In genomic region chr20:54473340-54473739, GRCh38 we compare ENCODE assay signal across 37 cellular contexts. TPM values are rescaled to one million over a fixed set of nuclear protein-coding genes. Genes with fewer than 3 reads are reported as not detected.
"Had no signal": no experiment of that assay in that cellular context is flagged by ENCODE, and none has a peak within 500 bp of the region (broad histone marks: within the 10 kb centered on the region; RNA-seq: fewer than 3 reads in every experiment).

No MANE protein-coding gene starts in this region.

- ATAC-seq: activated CD8-positive, alpha-beta T cell treated with anti-CD3 and anti-CD28 coated beads for 36 hours; activated T-cell treated with anti-CD3 and anti-CD28 coated beads, Interleukin-2, amount 50 U/mL, for 4 hours had no signal

- H3K4me1 Mint-ChIP-seq: activated B cell treated with CpG ODN at 0.5 μM for 24 hours; activated naive CD4-positive, alpha-beta T cell treated with anti-CD3 and anti-CD28 coated beads, Interleukin-2, amount 10 ng/mL, durations not matched to agents 7 days and 5 days; activated naive CD4-positive, alpha-beta T cell treated with anti-CD3 and anti-CD28 coated beads, Interleukin-2, amount 50 U/mL, for 24 hours; activated naive CD8-positive, alpha-beta T cell treated with anti-CD3 and anti-CD28 coated beads, Interleukin-2, amount 10 ng/mL, durations not matched to agents 7 days and 5 days; activated T-helper 17 cell treated with anti-CD3 and anti-CD28 coated beads, Interleukin-2, amount 50 U/mL, for 72 hours; central memory CD8-positive, alpha-beta T cell had no signal

- H3K9me3 Mint-ChIP-seq: activated CD4-positive, alpha-beta memory T cell treated with anti-CD3 and anti-CD28 coated beads for 36 hours; activated CD8-positive, alpha-beta T cell treated with anti-CD3 and anti-CD28 coated beads for 36 hours; activated naive CD4-positive, alpha-beta T cell treated with anti-CD3 and anti-CD28 coated beads, Interleukin-2, amount 10 ng/mL, durations not matched to agents 7 days and 5 days; activated naive CD4-positive, alpha-beta T cell treated with anti-CD3 and anti-CD28 coated beads, Interleukin-2, amount 50 U/mL, for 24 hours; activated naive CD8-positive, alpha-beta T cell treated with anti-CD3 and anti-CD28 coated beads, Interleukin-2, amount 10 ng/mL, durations not matched to agents 7 days and 5 days; activated T-cell treated with anti-CD3 and anti-CD28 coated beads, Interleukin-2, amount 50 U/mL, for 4 hours; activated T-helper 1 cell treated with anti-CD3 and anti-CD28 coated beads, Interleukin-12 subunit alpha, Interleukin-12 subunit beta, Interleukin-2, Interleukin-4 antibody, amounts not matched to agents 30 ng/mL and 10 ng/mL and 1 ng/mL, durations not matched to agents 14 hours and 24 hours and 36 hours; T-helper 2 cell treated with Interferon-gamma antibody and Interleukin-4, amounts not matched to agents 5 μg/mL and 100 μg/mL, for 36 hours had no signal

- H3K27ac Mint-ChIP-seq: activated B cell treated with CpG ODN at 0.5 μM for 24 hours; activated CD4-positive, alpha-beta memory T cell treated with anti-CD3 and anti-CD28 coated beads for 36 hours; activated CD4-positive, alpha-beta T cell treated with anti-CD3 and anti-CD28 coated beads, Interleukin-2, amount 10 ng/mL, durations not matched to agents 24 days and 14 days; activated CD8-positive, alpha-beta T cell treated with anti-CD3 and anti-CD28 coated beads for 36 hours; activated naive CD4-positive, alpha-beta T cell treated with anti-CD3 and anti-CD28 coated beads, Interleukin-2, amount 10 ng/mL, durations not matched to agents 7 days and 5 days; activated naive CD4-positive, alpha-beta T cell treated with anti-CD3 and anti-CD28 coated beads, Interleukin-2, amount 50 U/mL, for 24 hours; activated naive CD8-positive, alpha-beta T cell; activated naive CD8-positive, alpha-beta T cell treated with anti-CD3 and anti-CD28 coated beads, Interleukin-2, amount 10 ng/mL, durations not matched to agents 7 days and 5 days; activated naive CD8-positive, alpha-beta T cell treated with anti-CD3 and anti-CD28 coated beads, Interleukin-2, amount 50 U/mL, for 24 hours; activated T-cell treated with anti-CD3 and anti-CD28 coated beads, Interleukin-2, amount 50 U/mL, for 72 hours; activated T-helper 1 cell treated with anti-CD3 and anti-CD28 coated beads, Interleukin-12 subunit alpha, Interleukin-12 subunit beta, Interleukin-2, Interleukin-4 antibody, amounts not matched to agents 30 ng/mL and 10 ng/mL and 1 ng/mL, durations not matched to agents 14 hours and 24 hours and 36 hours; activated T-helper 17 cell treated with anti-CD3 and anti-CD28 coated beads, Interleukin-2, amount 50 U/mL, for 72 hours; T-helper 1 cell treated with Interleukin-12 subunit alpha and Interleukin-12 subunit beta and Interleukin-4 antibody, amounts not matched to agents 30 μg/mL and 1 μg/mL, for 36 hours; T-helper 2 cell treated with Interferon-gamma antibody and Interleukin-4, amounts not matched to agents 5 μg/mL and 100 μg/mL, for 36 hours had no signal

- H3K4me3 Mint-ChIP-seq: activated B cell treated with CpG ODN at 0.5 μM for 24 hours; activated CD4-positive, alpha-beta memory T cell treated with anti-CD3 and anti-CD28 coated beads for 36 hours; activated CD4-positive, alpha-beta T cell treated with anti-CD3 and anti-CD28 coated beads, Interleukin-2, amount 10 ng/mL, durations not matched to agents 24 days and 14 days; activated CD8-positive, alpha-beta T cell treated with anti-CD3 and anti-CD28 coated beads for 36 hours; activated naive CD4-positive, alpha-beta T cell treated with anti-CD3 and anti-CD28 coated beads, Interleukin-2, amount 10 ng/mL, durations not matched to agents 7 days and 5 days; activated naive CD4-positive, alpha-beta T cell treated with anti-CD3 and anti-CD28 coated beads, Interleukin-2, amount 50 U/mL, for 24 hours; activated naive CD8-positive, alpha-beta T cell; activated naive CD8-positive, alpha-beta T cell treated with anti-CD3 and anti-CD28 coated beads, Interleukin-2, amount 10 ng/mL, durations not matched to agents 7 days and 5 days; activated naive CD8-positive, alpha-beta T cell treated with anti-CD3 and anti-CD28 coated beads, Interleukin-2, amount 50 U/mL, for 24 hours; activated T-cell treated with anti-CD3 and anti-CD28 coated beads, Interleukin-2, amount 50 U/mL, for 4 hours; activated T-cell treated with anti-CD3 and anti-CD28 coated beads, Interleukin-2, amount 50 U/mL, for 72 hours; activated T-helper 1 cell treated with anti-CD3 and anti-CD28 coated beads, Interleukin-12 subunit alpha, Interleukin-12 subunit beta, Interleukin-2, Interleukin-4 antibody, amounts not matched to agents 30 ng/mL and 10 ng/mL and 1 ng/mL, durations not matched to agents 14 hours and 24 hours and 36 hours; activated T-helper 17 cell treated with anti-CD3 and anti-CD28 coated beads, Interleukin-2, amount 50 U/mL, for 72 hours; central memory CD8-positive, alpha-beta T cell; T-helper 1 cell treated with Interleukin-12 subunit alpha and Interleukin-12 subunit beta and Interleukin-4 antibody, amounts not matched to agents 30 μg/mL and 1 μg/mL, for 36 hours; T-helper 2 cell treated with Interferon-gamma antibody and Interleukin-4, amounts not matched to agents 5 μg/mL and 100 μg/mL, for 36 hours had no signal

- H3K4me3 ChIP-seq: ascending aorta, cardiac muscle cell had no signal

- DNase-seq: activated B cell treated with CpG ODN at 0.5 μM for 24 hours; activated CD4-positive, alpha-beta memory T cell treated with anti-CD3 and anti-CD28 coated beads for 36 hours; activated CD4-positive, alpha-beta T cell treated with anti-CD3 and anti-CD28 coated beads for 4 hours; activated CD4-positive, alpha-beta T cell treated with anti-CD3 and anti-CD28 coated beads, Interleukin-2, amount 10 ng/mL, durations not matched to agents 24 days and 14 days; activated CD4-positive, alpha-beta T cell treated with anti-CD3 and anti-CD28 coated beads, Interleukin-2, amount 50 U/mL, for 1 hour; activated CD4-positive, alpha-beta T cell treated with anti-CD3 and anti-CD28 coated beads, Interleukin-2, amount 50 U/mL, for 4 hours; activated CD4-positive, CD25-positive, alpha-beta regulatory T cell treated with anti-CD3 and anti-CD28 coated beads, Interleukin-2, amount 50 U/mL, for 72 hours; activated CD8-positive, alpha-beta memory T cell treated with anti-CD3 and anti-CD28 coated beads, Interleukin-2, amount 50 U/mL, for 4 hours; activated CD8-positive, alpha-beta T cell treated with anti-CD3 and anti-CD28 coated beads for 36 hours; activated effector memory CD4-positive, alpha-beta T cell treated with anti-CD3 and anti-CD28 coated beads, Interleukin-2, amount 50 U/mL, for 16 hours; activated gamma-delta T cell treated with Interleukin-2 at 50 U/mL for 16 hours; activated naive CD4-positive, alpha-beta T cell; activated naive CD4-positive, alpha-beta T cell treated with anti-CD3 and anti-CD28 coated beads, Interleukin-2, amount 10 ng/mL, durations not matched to agents 7 days and 5 days; activated naive CD8-positive, alpha-beta T cell treated with anti-CD3 and anti-CD28 coated beads, Interleukin-2, amount 10 ng/mL, durations not matched to agents 7 days and 5 days; activated naive CD8-positive, alpha-beta T cell treated with anti-CD3 and anti-CD28 coated beads, Interleukin-2, amount 50 U/mL, for 24 hours; activated T-cell treated with anti-CD3 and anti-CD28 coated beads for 4 hours; activated T-cell treated with anti-CD3 and anti-CD28 coated beads, Interleukin-2, amount 50 U/mL, for 1 hour; activated T-cell treated with anti-CD3 and anti-CD28 coated beads, Interleukin-2, amount 50 U/mL, for 4 hours; activated T-cell treated with anti-CD3 and anti-CD28 coated beads, Interleukin-2, amount 50 U/mL, for 72 hours; amygdala; caudate nucleus; cerebellar nuclear complex; T-helper 2 cell; T-helper 9 cell had no signal

- H3K36me3 Mint-ChIP-seq: activated CD4-positive, alpha-beta memory T cell treated with anti-CD3 and anti-CD28 coated beads for 36 hours; activated naive CD4-positive, alpha-beta T cell treated with anti-CD3 and anti-CD28 coated beads, Interleukin-2, amount 10 ng/mL, durations not matched to agents 7 days and 5 days; activated naive CD4-positive, alpha-beta T cell treated with anti-CD3 and anti-CD28 coated beads, Interleukin-2, amount 50 U/mL, for 24 hours; activated naive CD8-positive, alpha-beta T cell; activated naive CD8-positive, alpha-beta T cell treated with anti-CD3 and anti-CD28 coated beads, Interleukin-2, amount 10 ng/mL, durations not matched to agents 7 days and 5 days; brain had no signal

- H3K27ac ChIP-seq: cardiac muscle cell, VCaP had no signal

- FAIRE-seq: bronchial epithelial cell, TTC549 had no signal

- H3K27me3 ChIP-seq: ascending aorta had no signal

- H3K9me3 ChIP-seq: ascending aorta had no signal

- H3K36me3 ChIP-seq: ascending aorta, cardiac muscle cell had no signal

RNA-seq across cellular contexts. Expression of gene DOK5, which starts 2.1 kb away (rescaled TPM):
- total RNA-seq: activated B cell treated with CpG ODN at 0.5 μM for 24 hours; activated naive CD8-positive, alpha-beta T cell treated with anti-CD3 and anti-CD28 coated beads, Interleukin-2, amount 10 ng/mL, durations not matched to agents 7 days and 5 days; ascending aorta; bronchial epithelial cell had no signal
